In the genomic region with DNA sequence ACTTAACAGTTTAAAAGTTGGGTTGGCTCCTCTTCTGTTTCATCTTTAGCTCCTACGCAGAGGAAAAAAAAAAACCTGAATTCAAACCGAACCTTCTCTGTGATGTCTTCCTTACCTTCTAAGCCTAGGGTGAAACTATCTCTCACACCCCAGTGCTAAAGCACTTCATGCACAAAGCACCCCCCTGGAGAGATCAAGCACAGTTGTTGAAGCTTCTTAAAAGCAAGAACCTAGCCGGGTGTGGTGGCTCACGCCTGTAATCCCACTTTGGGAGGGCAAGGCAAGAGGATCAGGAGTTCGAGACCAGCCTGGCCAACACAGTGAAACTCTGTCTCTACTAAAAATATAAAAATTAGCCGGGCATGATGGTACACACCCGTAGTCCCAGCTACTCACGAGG, we compare ENCODE assay signal across 11 cellular contexts. TPM values are rescaled to one million over a fixed set of nuclear protein-coding genes. Genes with fewer than 3 reads are reported as not detected.
DNase-seq lines count a peak whose midpoint lies in the region; ATAC-seq lines count a peak whose summit lies in the region.
"Had no signal": no experiment of that assay in that cellular context is flagged by ENCODE, and none has a peak within 500 bp of the region (broad histone marks: within the 10 kb centered on the region; RNA-seq: fewer than 3 reads in every experiment).

No MANE protein-coding gene starts in this region.

- no peaks in the 10 kb centered on the region for H3K27me3 ChIP-seq in layer of hippocampus (ENCODE audit: control insufficient read depth, insufficient read depth, low read length)
- no peaks in the 10 kb centered on the region for H3K27me3 ChIP-seq in subcutaneous abdominal adipose tissue (ENCODE audit: control insufficient read depth in 5 of 5, insufficient read depth in 4 of 5, low read length in 5 of 5)
- H3K27me3 ChIP-seq in aorta (ENCODE audit: control insufficient read depth in 1 of 2, insufficient read depth in 2 of 2, low read length in 1 of 2): no peaks in the 10 kb centered on the region

- H3K36me3 ChIP-seq in subcutaneous abdominal adipose tissue (ENCODE audit: control insufficient read depth in 5 of 5, insufficient read depth in 5 of 5, low read length in 5 of 5) (peaks cover 6 to 17% (median 12%) of the 10 kb centered on the region in 5 donors), aorta (ENCODE audit: control insufficient read depth in 1 of 2, insufficient read depth in 2 of 2, low read length in 1 of 2) (peaks cover 0 to 1% of the 10 kb centered on the region in 2 donors)

- no peak overlapping the region for H3K9ac ChIP-seq in subcutaneous abdominal adipose tissue (ENCODE audit: low read length in 5 of 5)

- H3K9me3 ChIP-seq in subcutaneous abdominal adipose tissue (ENCODE audit: control insufficient read depth in 5 of 5, low read length in 5 of 5) (no peaks in the 10 kb centered on the region), aorta (ENCODE audit: control insufficient read depth, low read length) (no peaks in the 10 kb centered on the region)

- no peak for ATAC-seq in activated T-cell treated with anti-CD3 and anti-CD28 coated beads, Interleukin-2, amount 50 U/mL, for 72 hours (replicated peaks in 1 of 2)
- ATAC-seq in aorta (ENCODE audit: low FRiP score) (no peak), GM18519 (IDR thresholded peaks at IDR 0.05; ENCODE audit: low FRiP score, unreplicated experiment) (no peak), HG02623 (IDR thresholded peaks at IDR 0.05; ENCODE audit: unreplicated experiment) (no peak)

- peak overlapping the region; percentile 64 for H3K27ac Mint-ChIP-seq in activated T-cell treated with anti-CD3 and anti-CD28 coated beads, Interleukin-2, amount 50 U/mL, for 72 hours
- peak overlapping the region; percentile 63 for H3K27ac Mint-ChIP-seq in activated T-helper 1 cell treated with anti-CD3 and anti-CD28 coated beads, Interleukin-12 subunit alpha, Interleukin-12 subunit beta, Interleukin-2, Interleukin-4 antibody, amounts not matched to agents 30 ng/mL and 10 ng/mL and 1 ng/mL, durations not matched to agents 14 hours and 24 hours and 36 hours

- peaks cover 0 to 3% of the 10 kb centered on the region in 2 donors for H3K9me3 Mint-ChIP-seq in activated T-cell treated with anti-CD3 and anti-CD28 coated beads, Interleukin-2, amount 50 U/mL, for 72 hours
- H3K9me3 Mint-ChIP-seq in activated T-helper 1 cell treated with anti-CD3 and anti-CD28 coated beads, Interleukin-12 subunit alpha, Interleukin-12 subunit beta, Interleukin-2, Interleukin-4 antibody, amounts not matched to agents 30 ng/mL and 10 ng/mL and 1 ng/mL, durations not matched to agents 14 hours and 24 hours and 36 hours: no peaks in the 10 kb centered on the region

- intact Hi-C loops in activated T-helper 1 cell treated with anti-CD3 and anti-CD28 coated beads, Interleukin-12 subunit alpha, Interleukin-12 subunit beta, Interleukin-2, Interleukin-4 antibody, amounts not matched to agents 30 ng/mL and 10 ng/mL and 1 ng/mL, durations not matched to agents 14 hours and 24 hours and 36 hours (cut with micrococcal nuclease): loop anchor here (5.0 kb wide), 1 partner anchor 76 kb away; no protein-coding TSS in a partner anchor
- intact Hi-C loops in aorta (cut with DNase I): loop anchor here (5.0 kb wide), 2 partner anchors 34 to 39 kb away; a partner anchor contains a TSS

- H3K4me1 ChIP-seq in subcutaneous abdominal adipose tissue (ENCODE audit: control insufficient read depth in 5 of 5, insufficient read depth in 5 of 5, low read length in 5 of 5): peaks cover 31 to 52% (median 45%) of the 10 kb centered on the region in 5 donors
- peaks cover 3 to 10% of the 10 kb centered on the region in 2 donors for H3K4me1 ChIP-seq in aorta (ENCODE audit: control insufficient read depth in 1 of 2, insufficient read depth in 2 of 2, low read length in 2 of 2)

- peaks cover 2 to 5% of the 10 kb centered on the region in 2 donors for H3K36me3 Mint-ChIP-seq in activated T-cell treated with anti-CD3 and anti-CD28 coated beads, Interleukin-2, amount 50 U/mL, for 72 hours (ENCODE audit: insufficient read depth in 2 of 2)
- H3K36me3 Mint-ChIP-seq in activated T-helper 1 cell treated with anti-CD3 and anti-CD28 coated beads, Interleukin-12 subunit alpha, Interleukin-12 subunit beta, Interleukin-2, Interleukin-4 antibody, amounts not matched to agents 30 ng/mL and 10 ng/mL and 1 ng/mL, durations not matched to agents 14 hours and 24 hours and 36 hours (ENCODE audit: low read depth): peaks cover 17% of the 10 kb centered on the region

- H3K27ac ChIP-seq in layer of hippocampus (ENCODE audit: low read depth, low read length): peak overlapping the region; percentile 92
- peak overlapping the region; percentile 44 for H3K27ac ChIP-seq in subcutaneous abdominal adipose tissue (ENCODE audit: low read depth, low read length)
- no peak overlapping the region for H3K27ac ChIP-seq in aorta (ENCODE audit: low read depth in 1 of 2, low read length in 2 of 2)

- H3K4me3 ChIP-seq in subcutaneous abdominal adipose tissue (ENCODE audit: low read depth in 1 of 5, low read length in 5 of 5): no peak overlapping the region
- H3K4me3 ChIP-seq in aorta (ENCODE audit: low read length in 2 of 2): no peak overlapping the region

- peaks cover 85% of the 10 kb centered on the region for H3K4me1 Mint-ChIP-seq in activated T-cell treated with anti-CD3 and anti-CD28 coated beads, Interleukin-2, amount 50 U/mL, for 72 hours (ENCODE audit: low read depth)
- H3K4me1 Mint-ChIP-seq in activated T-helper 1 cell treated with anti-CD3 and anti-CD28 coated beads, Interleukin-12 subunit alpha, Interleukin-12 subunit beta, Interleukin-2, Interleukin-4 antibody, amounts not matched to agents 30 ng/mL and 10 ng/mL and 1 ng/mL, durations not matched to agents 14 hours and 24 hours and 36 hours (ENCODE audit: low read depth): peaks cover 73% of the 10 kb centered on the region

- WGBS in aorta, 2 donors: 88 to 92% methylated on average over 8 of the region's 8 CpGs

- no peak for DNase-seq in activated T-cell treated with anti-CD3 and anti-CD28 coated beads, Interleukin-2, amount 50 U/mL, for 72 hours
- no peak for DNase-seq in activated T-cell treated with anti-CD3 and anti-CD28 coated beads, Interleukin-2, amount 50 U/mL, for 48 hours
- DNase-seq in activated T-helper 1 cell treated with anti-CD3 and anti-CD28 coated beads, Interleukin-12 subunit alpha, Interleukin-12 subunit beta, Interleukin-2, Interleukin-4 antibody, amounts not matched to agents 30 ng/mL and 10 ng/mL and 1 ng/mL, durations not matched to agents 14 hours and 24 hours and 36 hours (ENCODE audit: low spot score): no peak
- DNase-seq in aorta: no peak
- DNase-seq: activated CD4-positive, alpha-beta T cell treated with anti-CD3 and anti-CD28 coated beads for 48 hours; NCI-H2107; stimulated activated CD4-positive, alpha-beta T cell treated with anti-CD3 and anti-CD28 coated beads, Interleukin-2, amount 100 ng/mL, for 48 hours had no signal

- H3K27me3 Mint-ChIP-seq in activated T-cell treated with anti-CD3 and anti-CD28 coated beads, Interleukin-2, amount 50 U/mL, for 72 hours (ENCODE audit: low read depth): no peaks in the 10 kb centered on the region
- no peaks in the 10 kb centered on the region for H3K27me3 Mint-ChIP-seq in activated T-helper 1 cell treated with anti-CD3 and anti-CD28 coated beads, Interleukin-12 subunit alpha, Interleukin-12 subunit beta, Interleukin-2, Interleukin-4 antibody, amounts not matched to agents 30 ng/mL and 10 ng/mL and 1 ng/mL, durations not matched to agents 14 hours and 24 hours and 36 hours (ENCODE audit: insufficient read depth)

- peak overlapping the region; percentile 60 to 75 for H3K4me3 Mint-ChIP-seq in activated T-cell treated with anti-CD3 and anti-CD28 coated beads, Interleukin-2, amount 50 U/mL, for 72 hours
- H3K4me3 Mint-ChIP-seq in activated T-helper 1 cell treated with anti-CD3 and anti-CD28 coated beads, Interleukin-12 subunit alpha, Interleukin-12 subunit beta, Interleukin-2, Interleukin-4 antibody, amounts not matched to agents 30 ng/mL and 10 ng/mL and 1 ng/mL, durations not matched to agents 14 hours and 24 hours and 36 hours: peak overlapping the region; percentile 49

RNA-seq across cellular contexts. Expression of a gene that starts 37.5 kb away (rescaled TPM):
- 10 to 100 TPM; 35.6 to 38.3 TPM for total RNA-seq in activated T-cell treated with anti-CD3 and anti-CD28 coated beads, Interleukin-2, amount 50 U/mL, for 72 hours
- total RNA-seq in activated T-helper 1 cell treated with anti-CD3 and anti-CD28 coated beads, Interleukin-12 subunit alpha, Interleukin-12 subunit beta, Interleukin-2, Interleukin-4 antibody, amounts not matched to agents 30 ng/mL and 10 ng/mL and 1 ng/mL, durations not matched to agents 14 hours and 24 hours and 36 hours: 46.1 and 49.7 TPM in 2 replicates
- total RNA-seq in aorta: 100 to 1,000 TPM; 207 to 387 TPM
- 100 to 1,000 TPM in 1 of 2 donors, 10 to 100 TPM in 1; 68.0 to 145 TPM for polyA plus RNA-seq in aorta

Comparison
In these comparisons a context has a peak if more than half of its experiments do, and no peak if none do; other contexts are left out.
1. H3K27ac ChIP-seq: peak in layer of hippocampus (single experiment) and subcutaneous abdominal adipose tissue (single experiment); none in aorta (0 of 2).